In the genomic region with DNA sequence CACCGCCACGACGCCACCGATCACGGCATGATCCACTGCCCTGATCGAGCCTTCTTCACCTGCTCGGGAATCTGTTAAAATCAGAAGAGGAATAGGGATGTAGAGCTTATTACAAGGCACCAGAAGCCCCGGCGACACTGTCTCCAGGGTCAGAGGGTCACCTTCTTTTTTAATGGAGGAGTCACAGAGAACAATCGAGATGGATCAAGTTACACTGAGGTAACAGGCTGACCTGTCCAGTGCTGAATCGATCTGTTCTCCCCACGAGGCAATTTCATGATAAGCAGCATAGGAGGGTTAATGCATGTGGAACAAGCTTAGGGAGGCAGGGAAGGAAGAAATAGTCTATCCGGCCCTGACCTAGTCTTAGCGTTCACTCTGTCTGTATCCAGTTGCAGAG, we compare ENCODE assay signal across 22 cellular contexts.
DNase-seq lines count a peak whose midpoint lies in the region; FAIRE-seq and TF ChIP-seq lines count a peak whose summit lies in the region.
"Had no signal": no experiment of that assay in that cellular context is flagged by ENCODE, and none has a peak within 500 bp of the region (broad histone marks: within the 10 kb centered on the region; RNA-seq: fewer than 3 reads in every experiment).

No MANE protein-coding gene starts in this region.

- FAIRE-seq in GM12892 (lab: Jason Lieb, UNC), result peak; percentile 5
- FAIRE-seq: G401.6, GM12891, GM18507, H1, HepG2 had no signal

- H3K4me3 ChIP-seq in neural progenitor cell, result no peak overlapping the region
- H3K4me3 ChIP-seq: BLaER1 treated with 17β-estradiol and CSF1 and Interleukin-3, amounts not matched to agents 10 nM and 100 nM had no signal

- H3K27ac Mint-ChIP-seq in glutamatergic neuron (ENCODE audit: unreplicated experiment) (peak overlapping the region; percentile 25), neural progenitor cell (no peak overlapping the region)
- H3K27ac Mint-ChIP-seq: B cell; CD8-positive, alpha-beta T cell; H9 had no signal

- H3K27me3 ChIP-seq in neural progenitor cell, result no peaks in the 10 kb centered on the region
- H3K27me3 ChIP-seq: BLaER1 treated with 17β-estradiol and CSF1 and Interleukin-3, amounts not matched to agents 10 nM and 100 nM had no signal

- H3K36me3 Mint-ChIP-seq in glutamatergic neuron (ENCODE audit: unreplicated experiment) (no peaks in the 10 kb centered on the region), neural progenitor cell (peaks cover 4% of the 10 kb centered on the region)
- H3K36me3 Mint-ChIP-seq: CD8-positive, alpha-beta T cell; IgD-negative memory B cell had no signal

- H3K4me1 ChIP-seq in neural progenitor cell, result peaks cover 50% of the 10 kb centered on the region

- no peak overlapping the region for H3K27ac ChIP-seq in neural progenitor cell
- H3K27ac ChIP-seq: BLaER1 treated with 17β-estradiol and CSF1 and Interleukin-3, amounts not matched to agents 10 nM and 100 nM had no signal

- no peak overlapping the region for H3K4me3 Mint-ChIP-seq in glutamatergic neuron (ENCODE audit: unreplicated experiment)
- H3K4me3 Mint-ChIP-seq in neural progenitor cell, result peak overlapping the region; percentile 57
- H3K4me3 Mint-ChIP-seq: B cell; CD8-positive, alpha-beta T cell; H9; IgD-negative memory B cell had no signal

- no peaks in the 10 kb centered on the region for H4K20me1 ChIP-seq in neural progenitor cell (ENCODE audit: low read depth)
- H4K20me1 ChIP-seq: BLaER1 treated with 17β-estradiol and CSF1 and Interleukin-3, amounts not matched to agents 10 nM and 100 nM had no signal

- DNase-seq in GM12892 (ENCODE audit: insufficient read length), result no peak
- peak; percentile 29 for DNase-seq in NCI-H146 treated with DMSO at 0.1 percent for 48 hours (lab: John Stamatoyannopoulos, UW; ENCODE audit: unreplicated experiment)
- DNase-seq in glutamatergic neuron, result no peak
- DNase-seq in neural progenitor cell (ENCODE audit: low spot score), result peak; percentile 53
- DNase-seq in activated CD4-positive, alpha-beta T cell treated with anti-CD3 and anti-CD28 coated beads for 48 hours, result no peak
- no peak for DNase-seq in mucosa of gallbladder (ENCODE audit: low spot score)
- no peak for DNase-seq in AG08396 (ENCODE audit: low spot score)
- DNase-seq in MV-4-11 (lab: John Stamatoyannopoulos, UW), result no peak
- DNase-seq: 8988T; Calu3; CD8-positive, alpha-beta T cell; DND-41; EL; H9 had no signal

- H3K9me3 Mint-ChIP-seq in glutamatergic neuron (ENCODE audit: unreplicated experiment) (peaks cover 30% of the 10 kb centered on the region), neural progenitor cell (no peaks in the 10 kb centered on the region)
- H3K9me3 Mint-ChIP-seq: CD8-positive, alpha-beta T cell; H9; IgD-negative memory B cell had no signal

- H3F3A ChIP-seq in neural progenitor cell (ENCODE audit: low read depth), result peaks cover 1% of the 10 kb centered on the region

- H3K36me3 ChIP-seq in neural progenitor cell, result no peaks in the 10 kb centered on the region
- H3K36me3 ChIP-seq: BLaER1 treated with 17β-estradiol and CSF1 and Interleukin-3, amounts not matched to agents 10 nM and 100 nM had no signal

- no peak for TF ChIP-seq POLR2A in GM12892 (IDR thresholded peaks at IDR 0.05; ENCODE audit: low read depth, low read length)

- TF ChIP-seq CTCF in glutamatergic neuron (IDR thresholded peaks at IDR 0.05; ENCODE audit: partially characterized antibody, unreplicated experiment) (no peak), neural progenitor cell (IDR thresholded peaks at IDR 0.05) (no peak)

- H3K79me2 ChIP-seq in neural progenitor cell (ENCODE audit: low read depth), result no peaks in the 10 kb centered on the region

- no peaks in the 10 kb centered on the region for H3K9me3 ChIP-seq in neural progenitor cell (ENCODE audit: low read depth)

- H2AFZ ChIP-seq in neural progenitor cell (replicated peaks), result no peak overlapping the region

- H3K27me3 Mint-ChIP-seq in glutamatergic neuron (ENCODE audit: unreplicated experiment) (peaks cover 27% of the 10 kb centered on the region), neural progenitor cell (ENCODE audit: insufficient read depth, low read depth) (peaks cover 2% of the 10 kb centered on the region)
- H3K27me3 Mint-ChIP-seq: B cell had no signal

- H3K9ac ChIP-seq in neural progenitor cell, result no peak overlapping the region
- H3K9ac ChIP-seq: BLaER1 treated with 17β-estradiol and CSF1 and Interleukin-3, amounts not matched to agents 10 nM and 100 nM had no signal

- H3K4me2 ChIP-seq in neural progenitor cell, result no peak overlapping the region
- H3K4me2 ChIP-seq: BLaER1 treated with 17β-estradiol and CSF1 and Interleukin-3, amounts not matched to agents 10 nM and 100 nM had no signal

- H3K4me1 Mint-ChIP-seq in glutamatergic neuron (ENCODE audit: low read depth, unreplicated experiment) (peaks cover 63% of the 10 kb centered on the region), neural progenitor cell (peaks cover 53% of the 10 kb centered on the region)
- H3K4me1 Mint-ChIP-seq: B cell, IgD-negative memory B cell had no signal

Comparison
In these comparisons a context has a peak if more than half of its experiments do, and no peak if none do; other contexts are left out.
1. DNase-seq: peak in NCI-H146 treated with DMSO at 0.1 percent for 48 hours (single experiment) and neural progenitor cell (single experiment); none in GM12892 (single experiment), glutamatergic neuron (single experiment), activated CD4-positive, alpha-beta T cell treated with anti-CD3 and anti-CD28 coated beads for 48 hours (single experiment), mucosa of gallbladder (single experiment), AG08396 (single experiment) and MV-4-11 (single experiment).